22 cellular contexts compared by ENCODE assay signal in genomic region chr4:39050590-39050989, GRCh38. TPM values are rescaled to one million over a fixed set of nuclear protein-coding genes. Genes with fewer than 3 reads are reported as not detected.
DNase-seq lines count a peak whose midpoint lies in the region; ATAC-seq and TF ChIP-seq lines count a peak whose summit lies in the region.
"Had no signal": no experiment of that assay in that cellular context is flagged by ENCODE, and none has a peak within 500 bp of the region (broad histone marks: within the 10 kb centered on the region; RNA-seq: fewer than 3 reads in every experiment).

No MANE protein-coding gene starts in this region.

- peaks cover 42% of the 10 kb centered on the region for H3K36me3 ChIP-seq in DOHH2 (ENCODE audit: control insufficient read depth, low read length)
- no peaks in the 10 kb centered on the region for H3K36me3 ChIP-seq in gastrocnemius medialis
- H3K36me3 ChIP-seq: BE2C, HAP-1, Peyer's patch had no signal

- H3K9me3 ChIP-seq in DOHH2 (ENCODE audit: control insufficient read depth, insufficient read depth, low read length) (no peaks in the 10 kb centered on the region), gastrocnemius medialis (no peaks in the 10 kb centered on the region)
- H3K9me3 ChIP-seq: BE2C, HAP-1, Peyer's patch had no signal

- no peaks in the 10 kb centered on the region for H3K9me2 ChIP-seq in DOHH2 (replicated peaks; ENCODE audit: control insufficient read depth, low read length)

- H4K20me1 ChIP-seq in DOHH2 (ENCODE audit: control insufficient read depth, insufficient read depth, low read depth, low read length), result peaks cover 34% of the 10 kb centered on the region; the same call in 1 of the 2 replicates

- H3K4me3 ChIP-seq in DOHH2 (ENCODE audit: low read length) (no peak overlapping the region), gastrocnemius medialis (no peak overlapping the region)
- H3K4me3 ChIP-seq: HAP-1, Peyer's patch had no signal

- in situ Hi-C loops in gastrocnemius medialis (cut with MboI; ENCODE audit: low sequenced_read_pairs in 4 of 4), result no loop called here

- DNase-seq in NCI-H82 (lab: John Stamatoyannopoulos, UW), result peak; percentile 92
- DNase-seq in activated B cell treated with CpG ODN at 0.5 μM for 24 hours, result no peak
- DNase-seq in osteocyte (ENCODE audit: extremely low spot score, unreplicated experiment), result no peak
- no peak for DNase-seq in UCSD-AML1 (lab: John Stamatoyannopoulos, UW; ENCODE audit: unreplicated experiment)
- no peak for DNase-seq in gastrocnemius medialis
- DNase-seq in NCI-H1417 (lab: John Stamatoyannopoulos, UW), result no peak
- no peak for DNase-seq in AG08396 (ENCODE audit: low spot score)
- DNase-seq: BE2C, DMS53, GOT3, HFFc6, Kasumi-1, MV-4-11, NCI-H1105, NCI-H2029, NCI-H446, NCI-H524 treated with DMSO at 0.1 percent for 48 hours, Peyer's patch, SHP77 treated with DMSO at 0.1 percent for 48 hours had no signal

- intact Hi-C loops in activated B cell treated with CpG ODN at 0.5 μM for 24 hours (cut with micrococcal nuclease), result no loop called here
- intact Hi-C loops in gastrocnemius medialis (cut with DNase I; ENCODE audit: low total_unique reads), result no loop called here

- no peak overlapping the region for H3K4me3 Mint-ChIP-seq in activated B cell treated with CpG ODN at 0.5 μM for 24 hours
- H3K4me3 Mint-ChIP-seq in osteocyte (ENCODE audit: unreplicated experiment), result no peak overlapping the region
- H3K4me3 Mint-ChIP-seq: CD14-positive monocyte, HFFc6 had no signal

- H3K4me2 ChIP-seq in DOHH2 (ENCODE audit: low read length), result peak overlapping the region; percentile 15; the same call in 1 of the 2 replicates

- peaks cover 51% of the 10 kb centered on the region for H3K4me1 ChIP-seq in DOHH2 (ENCODE audit: control insufficient read depth, low read length)
- H3K4me1 ChIP-seq in gastrocnemius medialis, result peaks cover 0 to 4% of the 10 kb centered on the region in 2 donors
- H3K4me1 ChIP-seq: BE2C, Peyer's patch had no signal

- H3K27me3 ChIP-seq in DOHH2 (ENCODE audit: control insufficient read depth, low read length) (no peaks in the 10 kb centered on the region), gastrocnemius medialis (no peaks in the 10 kb centered on the region)
- H3K27me3 ChIP-seq: BE2C, Peyer's patch had no signal

- H3K4me1 Mint-ChIP-seq in activated B cell treated with CpG ODN at 0.5 μM for 24 hours, result peaks cover 77% of the 10 kb centered on the region
- peaks cover 49% of the 10 kb centered on the region for H3K4me1 Mint-ChIP-seq in osteocyte (ENCODE audit: unreplicated experiment)

- H3K36me3 Mint-ChIP-seq in activated B cell treated with CpG ODN at 0.5 μM for 24 hours (ENCODE audit: low read depth) (peaks cover 26% of the 10 kb centered on the region), osteocyte (ENCODE audit: unreplicated experiment) (peaks cover 4% of the 10 kb centered on the region)

- CTCF ChIA-PET in activated B cell treated with CpG ODN at 0.5 μM for 24 hours (lab: Charles Lee), result interaction anchor here (0.9 to 1.9 kb wide), 2 partner anchors 131 to 148 kb away, joined by 3 to 6 read pairs; partner anchors contain the start of gene WDR19

- ATAC-seq in activated B cell treated with CpG ODN at 0.5 μM for 24 hours (ENCODE audit: low read depth) (no peak), gastrocnemius medialis (no peak)

- TF ChIP-seq POLR2A in gastrocnemius medialis (IDR thresholded peaks at IDR 0.05), result no peak

- H3K27me3 Mint-ChIP-seq in activated B cell treated with CpG ODN at 0.5 μM for 24 hours (no peaks in the 10 kb centered on the region), osteocyte (ENCODE audit: unreplicated experiment) (no peaks in the 10 kb centered on the region)

- POLR2A ChIA-PET in activated B cell treated with CpG ODN at 0.5 μM for 24 hours (lab: Charles Lee), result interaction anchor here (0.5 to 1.1 kb wide), 3 partner anchors 13 to 271 kb away, joined by 3 to 9 read pairs (median 4); no protein-coding TSS in a partner anchor

- H3K9me3 Mint-ChIP-seq in activated B cell treated with CpG ODN at 0.5 μM for 24 hours (no peaks in the 10 kb centered on the region), osteocyte (ENCODE audit: unreplicated experiment) (no peaks in the 10 kb centered on the region)
- H3K9me3 Mint-ChIP-seq: CD14-positive monocyte, HFFc6 had no signal

- TF ChIP-seq CTCF in DOHH2 (IDR thresholded peaks at IDR 0.05; ENCODE audit: low read depth, low read length, poor library complexity, severe bottlenecking) (no peak), activated B cell treated with CpG ODN at 0.5 μM for 24 hours (IDR thresholded peaks at IDR 0.05) (no peak), osteocyte (IDR thresholded peaks at IDR 0.05) (no peak), gastrocnemius medialis (IDR thresholded peaks at IDR 0.05 in 4 of 5, conservative IDR thresholded peaks at IDR 0.05 in 1 of 5) (no peak)

- peaks cover 8% of the 10 kb centered on the region; the same call in 1 of the 2 replicates for H3F3A ChIP-seq in DOHH2 (ENCODE audit: control insufficient read depth, insufficient read depth)

- peaks cover 98% of the 10 kb centered on the region for H3K79me2 ChIP-seq in DOHH2 (ENCODE audit: control insufficient read depth, low read length)

- H3K27ac Mint-ChIP-seq in activated B cell treated with CpG ODN at 0.5 μM for 24 hours, result peak overlapping the region; percentile 61
- H3K27ac Mint-ChIP-seq in osteocyte (ENCODE audit: unreplicated experiment), result peak overlapping the region; percentile 12
- H3K27ac Mint-ChIP-seq: HFFc6 had no signal

- H3K27ac ChIP-seq in DOHH2 (ENCODE audit: low read depth, low read length) (no peak overlapping the region), gastrocnemius medialis (no peak overlapping the region)
- H3K27ac ChIP-seq: Peyer's patch had no signal

RNA-seq across cellular contexts. Expression of gene KLHL5, which starts 11.4 kb away (rescaled TPM):
- total RNA-seq in activated B cell treated with CpG ODN at 0.5 μM for 24 hours, result 49.5 and 61.5 TPM in 2 replicates
- 128 and 145 TPM in 2 replicates for total RNA-seq in osteocyte
- 10 to 100 TPM; 10.9 to 14.0 (median 11.8) TPM for total RNA-seq in gastrocnemius medialis

RNA-seq across cellular contexts. Expression of gene TMEM156, which starts 18.4 kb away (rescaled TPM):
- total RNA-seq in activated B cell treated with CpG ODN at 0.5 μM for 24 hours, result 26.0 and 29.5 TPM in 2 replicates
- not detected in 2 replicates for total RNA-seq in osteocyte
- total RNA-seq in gastrocnemius medialis, result not detected

Comparison
In these comparisons a context has a peak if more than half of its experiments do, and no peak if none do; other contexts are left out.
1. RNA of gene TMEM156, which starts 18.4 kb away (total RNA-seq): 26.0 to 29.5 TPM in activated B cell treated with CpG ODN at 0.5 μM for 24 hours; not detected in osteocyte and not detected in gastrocnemius medialis; every median in the first group is over 10 times any median in the second.